8 cellular contexts compared by ENCODE assay signal in the genomic region with DNA sequence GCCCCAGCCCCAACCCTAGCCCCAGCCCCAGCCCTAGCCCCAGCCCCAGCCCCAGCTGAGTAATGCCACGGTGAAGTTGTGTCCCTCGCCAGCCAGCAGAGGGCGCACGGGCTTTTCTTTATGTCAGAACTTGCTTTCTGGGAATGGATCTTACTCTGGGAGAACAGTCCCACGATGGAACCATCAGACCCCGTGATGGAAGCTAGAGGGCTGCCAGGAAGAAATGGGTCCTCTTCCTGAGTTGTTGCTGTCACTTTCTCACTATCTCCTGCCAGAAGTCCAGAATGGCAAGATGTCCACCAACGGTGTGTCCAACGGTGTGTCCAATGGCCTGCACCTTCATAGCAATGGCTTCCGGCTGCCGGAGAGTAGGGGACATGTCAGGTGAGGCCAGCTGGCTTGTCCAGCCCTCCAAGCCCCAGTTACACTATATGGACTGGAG. TPM values are rescaled to one million over a fixed set of nuclear protein-coding genes. Genes with fewer than 3 reads are reported as not detected.
DNase-seq lines count a peak whose midpoint lies in the region; ATAC-seq and TF ChIP-seq lines count a peak whose summit lies in the region.

No MANE protein-coding gene starts in this region.

- H3K27ac ChIP-seq in CD4-positive, alpha-beta T cell (ENCODE audit: low read depth, low read length) = no peak overlapping the region
- no peak overlapping the region for H3K27ac ChIP-seq in upper lobe of right lung

- no peaks in the 10 kb centered on the region for H3K27me3 ChIP-seq in CD4-positive, alpha-beta T cell (ENCODE audit: control insufficient read depth, insufficient read depth, low read length)
- H3K27me3 ChIP-seq in upper lobe of right lung = no peaks in the 10 kb centered on the region

- H3K4me3 ChIP-seq in upper lobe of right lung = no peak overlapping the region

- peak; percentile 62 for TF ChIP-seq CTCF in CD4-positive, alpha-beta T cell (IDR thresholded peaks at IDR 0.05)
- TF ChIP-seq CTCF in progenitor cell of endocrine pancreas (IDR thresholded peaks at IDR 0.05; ENCODE audit: unreplicated experiment) (peak; percentile 66), upper lobe of right lung (IDR thresholded peaks at IDR 0.05) (peak; percentile 59)

- POLR2A ChIA-PET in CD4-positive, alpha-beta T cell (lab: Charles Lee) = interaction anchor here (0.6 to 1.8 kb wide), 4 partner anchors 26 to 100 kb away, joined by 3 to 4 read pairs (median 4); partner anchors contain the start of gene WDTC1
- POLR2A ChIA-PET in activated naive CD8-positive, alpha-beta T cell treated with anti-CD3 and anti-CD28 coated beads, Interleukin-2, amount 10 ng/mL, durations not matched to agents 7 days and 5 days (lab: Charles Lee) = interaction anchor here (0.6 to 1.4 kb wide), 4 partner anchors 98 to 370 kb away, joined by 3 to 7 read pairs (median 4); no protein-coding TSS in a partner anchor

- peaks cover 88% of the 10 kb centered on the region for H3K36me3 Mint-ChIP-seq in CD4-positive, alpha-beta T cell (ENCODE audit: low read depth)
- peaks cover 1% of the 10 kb centered on the region for H3K36me3 Mint-ChIP-seq in activated naive CD8-positive, alpha-beta T cell treated with anti-CD3 and anti-CD28 coated beads, Interleukin-2, amount 10 ng/mL, durations not matched to agents 7 days and 5 days
- H3K36me3 Mint-ChIP-seq in progenitor cell of endocrine pancreas (ENCODE audit: insufficient read depth) = peaks cover 3% of the 10 kb centered on the region

- peak; percentile 51 to 78 (median 58) for DNase-seq in CD4-positive, alpha-beta T cell
- DNase-seq in HT-29 (ENCODE audit: low spot score) (peak; percentile 48), SW480 (ENCODE audit: low spot score) (peak; percentile 33), cardiac septum (ENCODE audit: low spot score) (peak; percentile 85), progenitor cell of endocrine pancreas (ENCODE audit: low spot score, unreplicated experiment) (peak; percentile 65), upper lobe of right lung (peak; percentile 86)
- DNase-seq in activated naive CD8-positive, alpha-beta T cell treated with anti-CD3 and anti-CD28 coated beads, Interleukin-2, amount 10 ng/mL, durations not matched to agents 7 days and 5 days = peak; percentile 80

- H3K36me3 ChIP-seq in upper lobe of right lung = peaks cover 61% of the 10 kb centered on the region

- CTCF ChIA-PET in CD4-positive, alpha-beta T cell (lab: Charles Lee) = interaction anchor here (0.6 to 8.5 kb wide), 35 partner anchors 11 to 324 kb away, joined by 3 to 125 read pairs (median 3); partner anchors contain the start of genes MAP3K6, SYTL1 and WDTC1

- H3K27ac Mint-ChIP-seq in CD4-positive, alpha-beta T cell = no peak overlapping the region
- no peak overlapping the region for H3K27ac Mint-ChIP-seq in activated naive CD8-positive, alpha-beta T cell treated with anti-CD3 and anti-CD28 coated beads, Interleukin-2, amount 10 ng/mL, durations not matched to agents 7 days and 5 days
- H3K27ac Mint-ChIP-seq in progenitor cell of endocrine pancreas = no peak overlapping the region

- intact Hi-C loops in CD4-positive, alpha-beta T cell (cut with DNase I, micrococcal nuclease) = loop anchor here in 1 of 2 experiments (1.0 to 5.0 kb wide), 2 partner anchors 99 to 366 kb away; no protein-coding TSS in a partner anchor
- intact Hi-C loops in cardiac septum (cut with DNase I) = no loop called here
- intact Hi-C loops in upper lobe of right lung (cut with DNase I) = no loop called here

- peaks cover 21% of the 10 kb centered on the region for H3K4me1 ChIP-seq in upper lobe of right lung

- peaks cover 5% of the 10 kb centered on the region for H3K4me1 Mint-ChIP-seq in CD4-positive, alpha-beta T cell (ENCODE audit: low read depth)
- peaks cover 11% of the 10 kb centered on the region for H3K4me1 Mint-ChIP-seq in activated naive CD8-positive, alpha-beta T cell treated with anti-CD3 and anti-CD28 coated beads, Interleukin-2, amount 10 ng/mL, durations not matched to agents 7 days and 5 days
- peaks cover 3% of the 10 kb centered on the region for H3K4me1 Mint-ChIP-seq in progenitor cell of endocrine pancreas (ENCODE audit: low read depth)

- no peaks in the 10 kb centered on the region for H3K27me3 Mint-ChIP-seq in CD4-positive, alpha-beta T cell
- no peaks in the 10 kb centered on the region for H3K27me3 Mint-ChIP-seq in activated naive CD8-positive, alpha-beta T cell treated with anti-CD3 and anti-CD28 coated beads, Interleukin-2, amount 10 ng/mL, durations not matched to agents 7 days and 5 days
- H3K27me3 Mint-ChIP-seq in progenitor cell of endocrine pancreas = no peaks in the 10 kb centered on the region

- no peaks in the 10 kb centered on the region for H3K9me3 ChIP-seq in CD4-positive, alpha-beta T cell (ENCODE audit: control insufficient read depth, low read length)
- H3K9me3 ChIP-seq in upper lobe of right lung = no peaks in the 10 kb centered on the region

- H3K4me3 Mint-ChIP-seq in CD4-positive, alpha-beta T cell = no peak overlapping the region
- no peak overlapping the region for H3K4me3 Mint-ChIP-seq in activated naive CD8-positive, alpha-beta T cell treated with anti-CD3 and anti-CD28 coated beads, Interleukin-2, amount 10 ng/mL, durations not matched to agents 7 days and 5 days
- no peak overlapping the region for H3K4me3 Mint-ChIP-seq in progenitor cell of endocrine pancreas (ENCODE audit: low read depth)

- H3K9me3 Mint-ChIP-seq in CD4-positive, alpha-beta T cell = no peaks in the 10 kb centered on the region
- H3K9me3 Mint-ChIP-seq in activated naive CD8-positive, alpha-beta T cell treated with anti-CD3 and anti-CD28 coated beads, Interleukin-2, amount 10 ng/mL, durations not matched to agents 7 days and 5 days = no peaks in the 10 kb centered on the region
- no peaks in the 10 kb centered on the region for H3K9me3 Mint-ChIP-seq in progenitor cell of endocrine pancreas (ENCODE audit: low read depth)

- peak; percentile 66 for ATAC-seq in CD4-positive, alpha-beta T cell (ENCODE audit: poor library complexity)
- ATAC-seq in activated naive CD8-positive, alpha-beta T cell treated with anti-CD3 and anti-CD28 coated beads, Interleukin-2, amount 10 ng/mL, durations not matched to agents 7 days and 5 days (ENCODE audit: low read depth) = peak; percentile 41
- peak; percentile 51 for ATAC-seq in upper lobe of right lung
- ATAC-seq in HG03354 (IDR thresholded peaks at IDR 0.05; ENCODE audit: poor library complexity, severe bottlenecking, unreplicated experiment) = no peak

RNA-seq across cellular contexts. Expression of gene TMEM222, which starts 25.2 kb away (rescaled TPM):
- 10 to 100 TPM; 21.8 to 22.5 TPM for total RNA-seq in CD4-positive, alpha-beta T cell
- 80.1 and 90.2 TPM in 2 replicates for total RNA-seq in HT-29 (2014; rRNA removed; shearing (Covaris generic))
- total RNA-seq in activated naive CD8-positive, alpha-beta T cell treated with anti-CD3 and anti-CD28 coated beads, Interleukin-2, amount 10 ng/mL, durations not matched to agents 7 days and 5 days = 10 to 100 TPM; 35.8 to 40.4 TPM
- total RNA-seq in cardiac septum = 26.8 TPM
- 37.1 and 38.4 TPM in 2 replicates for total RNA-seq in progenitor cell of endocrine pancreas
- total RNA-seq in upper lobe of right lung = 36.7 TPM

RNA-seq across cellular contexts. Expression of gene SYTL1, which starts 45.0 kb away (rescaled TPM):
- total RNA-seq in CD4-positive, alpha-beta T cell = 100 to 1,000 TPM; 135 to 140 TPM
- total RNA-seq in HT-29 (2014; rRNA removed; shearing (Covaris generic)) = 17.1 and 21.9 TPM in 2 replicates
- 100 to 1,000 TPM; 103 to 105 TPM for total RNA-seq in activated naive CD8-positive, alpha-beta T cell treated with anti-CD3 and anti-CD28 coated beads, Interleukin-2, amount 10 ng/mL, durations not matched to agents 7 days and 5 days
- total RNA-seq in cardiac septum (0.65 TPM), progenitor cell of endocrine pancreas (9.4 and 15.5 TPM in 2 replicates), upper lobe of right lung (30.6 TPM)

Comparison
In these comparisons a context has a peak if more than half of its experiments do, and no peak if none do; other contexts are left out.
1. DNase-seq: peak in every context shown above with its lines; median percentile 86 in upper lobe of right lung; 85 in cardiac septum; 80 in activated naive CD8-positive, alpha-beta T cell treated with anti-CD3 and anti-CD28 coated beads, Interleukin-2, amount 10 ng/mL, durations not matched to agents 7 days and 5 days; 65 in progenitor cell of endocrine pancreas; 58 in CD4-positive, alpha-beta T cell; 48 in HT-29; 33 in SW480.